Comparison of ENCODE assay signal across 8 cellular contexts in the genomic region with DNA sequence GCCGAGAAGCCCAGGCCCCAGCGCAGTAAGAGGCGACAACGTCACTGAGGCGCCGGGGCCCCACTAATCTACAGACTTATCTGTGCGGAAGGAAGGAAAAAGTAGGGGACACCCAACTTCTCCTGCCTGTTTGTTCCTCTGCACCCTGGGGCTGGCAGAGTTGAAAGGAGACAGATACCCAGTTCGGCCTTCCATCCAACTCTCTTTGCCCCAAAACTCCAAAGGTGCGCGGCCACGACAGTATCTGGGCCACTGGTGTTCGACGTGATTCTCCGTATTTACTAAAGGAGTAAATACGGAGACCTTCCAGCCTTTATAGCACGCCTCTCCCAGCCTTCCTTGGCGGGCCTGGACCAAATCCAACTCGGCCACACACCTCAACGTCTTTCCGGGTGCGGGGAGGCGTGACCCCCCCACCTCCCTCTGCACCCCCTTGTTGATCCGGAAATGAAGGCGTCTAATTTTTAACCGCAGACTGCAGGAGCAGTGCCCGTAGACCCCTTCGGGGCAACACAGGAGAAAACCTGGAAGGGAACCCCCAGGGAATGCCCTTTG. TPM values are rescaled to one million over a fixed set of nuclear protein-coding genes. Genes with fewer than 3 reads are reported as not detected.
DNase-seq lines count a peak whose midpoint lies in the region; ATAC-seq and TF ChIP-seq lines count a peak whose summit lies in the region.

No MANE protein-coding gene starts in this region.

- DNase-seq in AG04450 (ENCODE audit: low read depth, low spot score) (no peak), GM19238 (ENCODE audit: insufficient read length, low spot score) (peak; percentile 41), T-helper 2 cell (peak in 3 of 5 experiments; percentile 36 to 79 (median 57)), KBM-7 (no peak)

- H3K4me3 ChIP-seq in AG04450 (ENCODE audit: low read depth, low read length) (peak overlapping the region; percentile 83), duodenal mucosa (ENCODE audit: low read depth in 1 of 2, low read length in 2 of 2) (peak overlapping the region; percentile 93 to 94), muscle layer of colon (ENCODE audit: low read depth in 1 of 2, low read length in 2 of 2) (peak overlapping the region; percentile 92 to 99)

- POLR2A ChIA-PET in AG04450 (lab: Yijun Ruan, JAX): interaction anchor here (0.9 to 1.0 kb wide), 2 partner anchors 19 to 20 kb away, joined by 3 read pairs; no protein-coding TSS in a partner anchor

- ATAC-seq in GM21367 (IDR thresholded peaks at IDR 0.05; ENCODE audit: unreplicated experiment): no peak
- no peak for ATAC-seq in GM19328 (IDR thresholded peaks at IDR 0.05; ENCODE audit: unreplicated experiment)

- peaks cover 41 to 45% of the 10 kb centered on the region in 2 donors for H3K4me1 ChIP-seq in duodenal mucosa (ENCODE audit: control insufficient read depth in 1 of 2, insufficient read depth in 2 of 2, low read length in 2 of 2)
- H3K4me1 ChIP-seq in muscle layer of colon (ENCODE audit: insufficient read depth, low read length): peaks cover 43% of the 10 kb centered on the region

- H3K9me3 ChIP-seq in AG04450 (ENCODE audit: control insufficient read depth, insufficient read depth, low read length) (no peaks in the 10 kb centered on the region; the same call in 1 of the 2 replicates), duodenal mucosa (ENCODE audit: control insufficient read depth in 1 of 2, low read length in 2 of 2) (no peaks in the 10 kb centered on the region), muscle layer of colon (ENCODE audit: low read length) (no peaks in the 10 kb centered on the region)

- TF ChIP-seq CTCF in AG04450 (IDR thresholded peaks at IDR 0.05; ENCODE audit: low read depth, low read length): no peak

- H3K9ac ChIP-seq in duodenal mucosa (ENCODE audit: low read depth in 1 of 2, low read length in 2 of 2) (peak overlapping the region; percentile 84 to 94), muscle layer of colon (ENCODE audit: low read length) (peak overlapping the region; percentile 60)

- CTCF ChIA-PET in AG04450 (lab: Charles Lee): interaction anchor here (0.9 to 1.0 kb wide), 2 partner anchors 93 to 231 kb away, joined by 3 read pairs; no protein-coding TSS in a partner anchor

- H3K27ac ChIP-seq in AG04450 (ENCODE audit: low read depth, low read length): peak overlapping the region; percentile 21
- peak overlapping the region; percentile 90 for H3K27ac ChIP-seq in duodenal mucosa (ENCODE audit: low read depth, low read length)
- peak overlapping the region; percentile 92 for H3K27ac ChIP-seq in muscle layer of colon (ENCODE audit: low read depth, low read length)

- H3K27me3 ChIP-seq in AG04450 (ENCODE audit: control insufficient read depth, insufficient read depth, low read length): no peaks in the 10 kb centered on the region
- no peaks in the 10 kb centered on the region for H3K27me3 ChIP-seq in duodenal mucosa (ENCODE audit: control insufficient read depth in 1 of 2, insufficient read depth in 2 of 2, low read length in 2 of 2)
- H3K27me3 ChIP-seq in muscle layer of colon (ENCODE audit: control insufficient read depth in 1 of 2, insufficient read depth in 2 of 2, low read length in 2 of 2): no peaks in the 10 kb centered on the region

- peaks cover 0 to 13% of the 10 kb centered on the region in 2 donors for H3K36me3 ChIP-seq in duodenal mucosa (ENCODE audit: control insufficient read depth in 1 of 2, insufficient read depth in 2 of 2, low read length in 2 of 2)
- peaks cover 5% of the 10 kb centered on the region for H3K36me3 ChIP-seq in muscle layer of colon (ENCODE audit: insufficient read depth, low read length)

- in situ Hi-C loops in KBM-7 (cut with MboI; ENCODE audit: low pct_unique_long_range_greater_than_20kb, low sequenced_read_pairs): no loop called here

RNA-seq across cellular contexts. Expression of a gene that starts 1.6 kb away (rescaled TPM):
- polyA plus RNA-seq in AG04450 (2011; rRNA removed): 7.4 and 8.0 TPM in 2 replicates
- 19.6 and 24.1 TPM in 2 replicates for polyA minus RNA-seq in AG04450 (2011; rRNA and poly(A)+ RNA removed)

Comparison
In these comparisons a context has a peak if more than half of its experiments do, and no peak if none do; other contexts are left out.
1. DNase-seq: peak in GM19238 (single experiment) and T-helper 2 cell (3 of 5); none in AG04450 (single experiment) and KBM-7 (single experiment).
2. H3K27ac ChIP-seq: peak in every context shown above with its lines; median percentile 92 in muscle layer of colon; 90 in duodenal mucosa; 21 in AG04450.
3. Peak in every context shown above with its lines, with median percentiles within 50 percentile points of each other: H3K4me3 ChIP-seq.